8 cellular contexts compared by ENCODE assay signal in genomic region chr19:2495651-2496316, GRCh38. TPM values are rescaled to one million over a fixed set of nuclear protein-coding genes. Genes with fewer than 3 reads are reported as not detected.
DNase-seq lines count a peak whose midpoint lies in the region; ATAC-seq and TF ChIP-seq lines count a peak whose summit lies in the region.

No MANE protein-coding gene starts in this region.

- H3K4me3 ChIP-seq in mammary epithelial cell (replicated peaks in 1 of 3; ENCODE audit: insufficient read depth in 1 of 3, low read depth in 2 of 3, low read length in 3 of 3): no peak overlapping the region
- H3K4me3 ChIP-seq in dorsolateral prefrontal cortex: peak overlapping the region in 55 of 59 donors; percentile 33 to 85 (median 68)
- H3K4me3 ChIP-seq in mucosa of descending colon: no peak overlapping the region
- H3K4me3 ChIP-seq in aorta (ENCODE audit: low read length in 2 of 2): no peak overlapping the region

- no peak overlapping the region for H3K4me2 ChIP-seq in mammary epithelial cell (ENCODE audit: insufficient read depth, low read depth, low read length)

- WGBS in mammary epithelial cell (ENCODE audit: low coverage, missing lambda C conversion rate): 82% methylated on average over 2 of the region's 16 CpGs
- 14 to 16% methylated on average over 16 of the region's 16 CpGs for WGBS in aorta, 2 donors

- H3K4me3 Mint-ChIP-seq in MCF 10A (ENCODE audit: unreplicated experiment): no peak overlapping the region

- no peaks in the 10 kb centered on the region for H3K79me2 ChIP-seq in mammary epithelial cell (ENCODE audit: insufficient read depth, low read length)

- H3K27ac ChIP-seq in mammary epithelial cell (ENCODE audit: insufficient read depth, low read depth, low read length) (no peak overlapping the region), dorsolateral prefrontal cortex (peak overlapping the region in 52 of 59 donors; percentile 19 to 89 (median 76)), aorta (ENCODE audit: low read depth in 1 of 2, low read length in 2 of 2) (peak overlapping the region; percentile 37 to 63)

- POLR2A ChIA-PET in MCF 10A (lab: Yijun Ruan, JAX): interaction anchor here (0.9 to 10.7 kb wide), 5 partner anchors 8 to 48 kb away, joined by 3 to 131 read pairs (median 5); partner anchors contain the start of gene GADD45B

- dilution Hi-C loops in mammary epithelial cell (cut with HindIII; ENCODE audit: low sequenced_read_pairs): no loop called here

- DNase-seq in MCF 10A (ENCODE audit: unreplicated experiment): peak; percentile 21
- no peak for DNase-seq in mammary epithelial cell
- DNase-seq in dorsolateral prefrontal cortex: no peak
- peak; percentile 61 to 73 (median 63) for DNase-seq in mucosa of descending colon
- peak; percentile 73 to 86 for DNase-seq in aorta
- no peak for DNase-seq in SW 1271 (lab: John Stamatoyannopoulos, UW)
- DNase-seq in NCI-H748 treated with DMSO at 0.1 percent for 48 hours (lab: John Stamatoyannopoulos, UW): no peak
- no peak for DNase-seq in NCI-H524 treated with DMSO at 0.1 percent for 48 hours (lab: John Stamatoyannopoulos, UW)

- TF ChIP-seq CTCF in MCF 10A (IDR thresholded peaks at IDR 0.05; ENCODE audit: unreplicated experiment) (no peak), mammary epithelial cell (conservative IDR thresholded peaks at IDR 0.05 in 1 of 2, IDR thresholded peaks at IDR 0.05 in 1 of 2; ENCODE audit: extremely low read depth in 1 of 2, insufficient read depth in 1 of 2, low read depth in 1 of 2, low read length in 2 of 2) (no peak), dorsolateral prefrontal cortex (IDR thresholded peaks at IDR 0.05 in 54 of 56, conservative IDR thresholded peaks at IDR 0.05 in 2 of 56; ENCODE audit: low read depth in 1 of 56, partially characterized antibody in 56 of 56) (no peak), mucosa of descending colon (IDR thresholded peaks at IDR 0.05) (no peak)

- no peak overlapping the region for H3K9ac ChIP-seq in mammary epithelial cell (ENCODE audit: insufficient read depth, low read length)

- H3K27me3 ChIP-seq in mammary epithelial cell (ENCODE audit: insufficient read depth, low read length): no peaks in the 10 kb centered on the region
- H3K27me3 ChIP-seq in dorsolateral prefrontal cortex: no peaks in the 10 kb centered on the region
- H3K27me3 ChIP-seq in aorta (ENCODE audit: control insufficient read depth in 1 of 2, insufficient read depth in 2 of 2, low read length in 1 of 2): no peaks in the 10 kb centered on the region

- H3K9me3 Mint-ChIP-seq in MCF 10A (ENCODE audit: unreplicated experiment): no peaks in the 10 kb centered on the region

- no peaks in the 10 kb centered on the region for H4K20me1 ChIP-seq in mammary epithelial cell (ENCODE audit: insufficient read depth, low read length)

- CTCF ChIA-PET in MCF 10A (lab: Yijun Ruan, JAX) (interaction anchor here (0.5 to 0.6 kb wide), 3 partner anchors 19 to 48 kb away, joined by 3 read pairs; no protein-coding TSS in a partner anchor), mammary epithelial cell (lab: Charles Lee; ENCODE audit: low non-redundant PET) (no interaction called here)

- in situ Hi-C loops in mammary epithelial cell (cut with MboI; ENCODE audit: low sequenced_read_pairs in 2 of 2): no loop called here

- H3K4me1 Mint-ChIP-seq in MCF 10A (ENCODE audit: insufficient read depth, unreplicated experiment): peaks cover 30% of the 10 kb centered on the region

- H3K9me3 ChIP-seq in mammary epithelial cell (replicated peaks; ENCODE audit: insufficient read depth, low read length) (no peaks in the 10 kb centered on the region), mucosa of descending colon (no peaks in the 10 kb centered on the region), aorta (ENCODE audit: control insufficient read depth, low read length) (no peaks in the 10 kb centered on the region)

- intact Hi-C loops in MCF 10A (cut with micrococcal nuclease): no loop called here
- intact Hi-C loops in mammary epithelial cell (cut with micrococcal nuclease): no loop called here
- intact Hi-C loops in dorsolateral prefrontal cortex (cut with DNase I): loop anchor here in 1 of 2 donors (2.0 to 5.0 kb wide), 2 partner anchors 19 to 47 kb away; partner anchors contain the start of gene GADD45B
- intact Hi-C loops in mucosa of descending colon (cut with DNase I, micrococcal nuclease): no loop called here
- intact Hi-C loops in aorta (cut with DNase I): loop anchor here in 1 of 2 donors (5.0 kb wide), 2 partner anchors 47 to 82 kb away; no protein-coding TSS in a partner anchor

- no peaks in the 10 kb centered on the region for H3K36me3 Mint-ChIP-seq in MCF 10A (ENCODE audit: insufficient read depth, unreplicated experiment)

- no TSS peak for BruUV-seq in MCF 10A (replicated peaks; lab: Mats Ljungman, UMichigan)
- BruUV-seq in mammary epithelial cell (replicated peaks; lab: Mats Ljungman, UMichigan): no TSS peak

- no peaks in the 10 kb centered on the region for H3K36me3 ChIP-seq in mammary epithelial cell (ENCODE audit: insufficient read depth, low read length)
- H3K36me3 ChIP-seq in mucosa of descending colon (ENCODE audit: low read depth): no peaks in the 10 kb centered on the region
- no peaks in the 10 kb centered on the region for H3K36me3 ChIP-seq in aorta (ENCODE audit: control insufficient read depth in 1 of 2, insufficient read depth in 2 of 2, low read length in 1 of 2)

- no peak overlapping the region for H2AFZ ChIP-seq in mammary epithelial cell (ENCODE audit: low read depth, low read length)

- no peak overlapping the region for H3K27ac Mint-ChIP-seq in MCF 10A (ENCODE audit: low read depth, unreplicated experiment)

- peaks cover 36% of the 10 kb centered on the region for H3K4me1 ChIP-seq in mammary epithelial cell (ENCODE audit: insufficient read depth, low read length)
- H3K4me1 ChIP-seq in mucosa of descending colon (ENCODE audit: low read depth): peaks cover 36% of the 10 kb centered on the region
- no peaks in the 10 kb centered on the region for H3K4me1 ChIP-seq in aorta (ENCODE audit: control insufficient read depth in 1 of 2, insufficient read depth in 2 of 2, low read length in 2 of 2)

- no peaks in the 10 kb centered on the region for H3K27me3 Mint-ChIP-seq in MCF 10A (ENCODE audit: insufficient read depth, unreplicated experiment)

- ATAC-seq in mucosa of descending colon (peak; percentile 17), aorta (ENCODE audit: low FRiP score) (peak; percentile 74)

RNA-seq across cellular contexts. Expression of gene GADD45B, which starts 19.9 kb away (rescaled TPM):
- 28.0 and 53.8 TPM in 2 replicates for total RNA-seq in MCF 10A (2022)
- total RNA-seq in mammary epithelial cell: 10 to 100 TPM; 18.0 to 83.9 TPM
- 28.3 TPM for polyA plus RNA-seq in mammary epithelial cell
- polyA minus RNA-seq in mammary epithelial cell: 38.9 TPM
- total RNA-seq in dorsolateral prefrontal cortex: 100 to 1,000 TPM in 25 of 120 experiments, 10 to 100 TPM in 95; 15.8 to 333 (median 47.4) TPM
- total RNA-seq in mucosa of descending colon: 10 to 100 TPM; 30.6 to 45.5 (median 35.9) TPM
- 100 to 1,000 TPM in 1 of 2 donors, 10 to 100 TPM in 1; 99.5 to 185 TPM for total RNA-seq in aorta
- polyA plus RNA-seq in aorta: 100 to 1,000 TPM; 127 to 262 TPM

RNA-seq across cellular contexts. Expression of gene LMNB2, which starts 39.0 kb away (rescaled TPM):
- total RNA-seq in MCF 10A (2022) (85.2 and 85.6 TPM in 2 replicates), mammary epithelial cell (100 to 1,000 TPM in 1 of 2 donors, 10 to 100 TPM in 1; 42.0 to 108 TPM), dorsolateral prefrontal cortex (10 to 100 TPM; 13.4 to 25.1 (median 18.3) TPM), mucosa of descending colon (10 to 100 TPM; 21.1 to 47.8 (median 22.1) TPM), aorta (10 to 100 TPM; 18.0 to 19.7 TPM)
- polyA plus RNA-seq in mammary epithelial cell (78.9 TPM), aorta (1 to 10 TPM; 7.1 to 7.4 TPM)
- polyA minus RNA-seq in mammary epithelial cell: 98.4 TPM

Comparison
In these comparisons a context has a peak if more than half of its experiments do, and no peak if none do; other contexts are left out.
1. DNase-seq: peak in MCF 10A (single experiment), mucosa of descending colon (3 of 3) and aorta (2 of 2); none in mammary epithelial cell (single experiment), dorsolateral prefrontal cortex (0 of 10), SW 1271 (0 of 2), NCI-H748 treated with DMSO at 0.1 percent for 48 hours (single experiment) and NCI-H524 treated with DMSO at 0.1 percent for 48 hours (single experiment).
2. H3K4me3 ChIP-seq: peak in dorsolateral prefrontal cortex (55 of 59); none in mammary epithelial cell (0 of 3), mucosa of descending colon (single experiment) and aorta (0 of 2).